In genomic region chr4:36493240-36493639, GRCh38 we compare ENCODE assay signal across 24 cellular contexts.
"Had no signal": no experiment of that assay in that cellular context is flagged by ENCODE, and none has a peak within 500 bp of the region (broad histone marks: within the 10 kb centered on the region; RNA-seq: fewer than 3 reads in every experiment).

No MANE protein-coding gene starts in this region.

- H3K4me2 ChIP-seq: hepatocyte had no signal

- H2AFZ ChIP-seq: hepatocyte had no signal

- DNase-seq: dorsolateral prefrontal cortex; effector CD4-positive, alpha-beta T cell; foreskin keratinocyte; heart left ventricle; kidney; left cardiac atrium; left lung; mesendoderm; midbrain; naive thymus-derived CD4-positive, alpha-beta T cell; nucleus accumbens; sigmoid colon; stimulated activated CD4-positive, alpha-beta T cell treated with anti-CD3 and anti-CD28 coated beads, Interleukin-2, amount 100 ng/mL, for 24 hours; stimulated activated CD4-positive, alpha-beta T cell treated with anti-CD3 and anti-CD28 coated beads, Interleukin-4, amount 100 ng/mL, for 24 hours; stimulated activated naive CD4-positive, alpha-beta T cell treated with Interleukin-2 at 50 U/mL for 16 hours; stomach; thyroid gland; trophoblast cell had no signal

- H3K27me3 ChIP-seq: dorsolateral prefrontal cortex, esophagus muscularis mucosa, foreskin keratinocyte, gastroesophageal sphincter, heart left ventricle, hepatocyte, left lung, right atrium auricular region, sigmoid colon, stomach, thyroid gland, vagina had no signal

- H3K4me1 ChIP-seq: esophagus muscularis mucosa, gastroesophageal sphincter, heart left ventricle, left lung, prostate gland, right atrium auricular region, sigmoid colon, stomach, thyroid gland, vagina had no signal

- H3K36me3 ChIP-seq: esophagus muscularis mucosa, gastroesophageal sphincter, heart left ventricle, left lung, prostate gland, right atrium auricular region, sigmoid colon, stomach, thyroid gland, vagina had no signal

- H3K4me3 ChIP-seq: dorsolateral prefrontal cortex, esophagus muscularis mucosa, gastroesophageal sphincter, heart left ventricle, hepatocyte, left lung, prostate gland, right atrium auricular region, sigmoid colon, stomach, thyroid gland, vagina had no signal

- H3K27ac ChIP-seq: dorsolateral prefrontal cortex, esophagus muscularis mucosa, foreskin keratinocyte, gastroesophageal sphincter, heart left ventricle, hepatocyte, left lung, prostate gland, right atrium auricular region, sigmoid colon, stomach, thyroid gland, vagina had no signal

- H3K9me3 ChIP-seq: esophagus muscularis mucosa, gastroesophageal sphincter, heart left ventricle, left lung, prostate gland, right atrium auricular region, sigmoid colon, stomach, thyroid gland, vagina had no signal
